ENCODE assay signal across 1 cellular context in the genomic region with DNA sequence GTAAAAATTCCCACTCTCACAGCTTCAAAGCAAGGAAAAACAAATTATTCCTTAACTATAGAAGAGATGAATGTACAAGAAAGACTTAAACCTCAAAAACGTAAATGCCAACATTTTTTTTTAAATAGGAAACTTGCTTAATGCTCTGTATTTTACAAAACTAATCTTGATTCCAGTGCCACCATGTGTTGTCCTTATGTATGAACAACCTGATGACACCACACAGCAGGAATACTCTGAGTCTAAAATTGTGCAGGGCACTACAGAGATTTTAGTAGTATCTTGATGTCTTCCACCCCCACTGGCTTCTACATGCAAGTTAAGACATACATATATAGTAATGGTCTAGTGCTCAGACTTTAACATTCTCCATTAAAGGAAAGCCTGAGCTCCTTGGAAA.
TF ChIP-seq lines count a peak whose summit lies in the region.

No MANE protein-coding gene starts in this region.

TF ChIP-seq in GM23338, 12 proteins besides CTCF, POLR2A, EP300 and RAD21 (continued from another document):
- TF ChIP-seq, protein P1, sequence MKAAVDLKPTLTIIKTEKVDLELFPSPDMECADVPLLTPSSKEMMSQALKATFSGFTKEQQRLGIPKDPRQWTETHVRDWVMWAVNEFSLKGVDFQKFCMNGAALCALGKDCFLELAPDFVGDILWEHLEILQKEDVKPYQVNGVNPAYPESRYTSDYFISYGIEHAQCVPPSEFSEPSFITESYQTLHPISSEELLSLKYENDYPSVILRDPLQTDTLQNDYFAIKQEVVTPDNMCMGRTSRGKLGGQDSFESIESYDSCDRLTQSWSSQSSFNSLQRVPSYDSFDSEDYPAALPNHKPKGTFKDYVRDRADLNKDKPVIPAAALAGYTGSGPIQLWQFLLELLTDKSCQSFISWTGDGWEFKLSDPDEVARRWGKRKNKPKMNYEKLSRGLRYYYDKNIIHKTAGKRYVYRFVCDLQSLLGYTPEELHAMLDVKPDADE (IDR thresholded peaks at IDR 0.05): no peak
- TF ChIP-seq, protein P2, sequence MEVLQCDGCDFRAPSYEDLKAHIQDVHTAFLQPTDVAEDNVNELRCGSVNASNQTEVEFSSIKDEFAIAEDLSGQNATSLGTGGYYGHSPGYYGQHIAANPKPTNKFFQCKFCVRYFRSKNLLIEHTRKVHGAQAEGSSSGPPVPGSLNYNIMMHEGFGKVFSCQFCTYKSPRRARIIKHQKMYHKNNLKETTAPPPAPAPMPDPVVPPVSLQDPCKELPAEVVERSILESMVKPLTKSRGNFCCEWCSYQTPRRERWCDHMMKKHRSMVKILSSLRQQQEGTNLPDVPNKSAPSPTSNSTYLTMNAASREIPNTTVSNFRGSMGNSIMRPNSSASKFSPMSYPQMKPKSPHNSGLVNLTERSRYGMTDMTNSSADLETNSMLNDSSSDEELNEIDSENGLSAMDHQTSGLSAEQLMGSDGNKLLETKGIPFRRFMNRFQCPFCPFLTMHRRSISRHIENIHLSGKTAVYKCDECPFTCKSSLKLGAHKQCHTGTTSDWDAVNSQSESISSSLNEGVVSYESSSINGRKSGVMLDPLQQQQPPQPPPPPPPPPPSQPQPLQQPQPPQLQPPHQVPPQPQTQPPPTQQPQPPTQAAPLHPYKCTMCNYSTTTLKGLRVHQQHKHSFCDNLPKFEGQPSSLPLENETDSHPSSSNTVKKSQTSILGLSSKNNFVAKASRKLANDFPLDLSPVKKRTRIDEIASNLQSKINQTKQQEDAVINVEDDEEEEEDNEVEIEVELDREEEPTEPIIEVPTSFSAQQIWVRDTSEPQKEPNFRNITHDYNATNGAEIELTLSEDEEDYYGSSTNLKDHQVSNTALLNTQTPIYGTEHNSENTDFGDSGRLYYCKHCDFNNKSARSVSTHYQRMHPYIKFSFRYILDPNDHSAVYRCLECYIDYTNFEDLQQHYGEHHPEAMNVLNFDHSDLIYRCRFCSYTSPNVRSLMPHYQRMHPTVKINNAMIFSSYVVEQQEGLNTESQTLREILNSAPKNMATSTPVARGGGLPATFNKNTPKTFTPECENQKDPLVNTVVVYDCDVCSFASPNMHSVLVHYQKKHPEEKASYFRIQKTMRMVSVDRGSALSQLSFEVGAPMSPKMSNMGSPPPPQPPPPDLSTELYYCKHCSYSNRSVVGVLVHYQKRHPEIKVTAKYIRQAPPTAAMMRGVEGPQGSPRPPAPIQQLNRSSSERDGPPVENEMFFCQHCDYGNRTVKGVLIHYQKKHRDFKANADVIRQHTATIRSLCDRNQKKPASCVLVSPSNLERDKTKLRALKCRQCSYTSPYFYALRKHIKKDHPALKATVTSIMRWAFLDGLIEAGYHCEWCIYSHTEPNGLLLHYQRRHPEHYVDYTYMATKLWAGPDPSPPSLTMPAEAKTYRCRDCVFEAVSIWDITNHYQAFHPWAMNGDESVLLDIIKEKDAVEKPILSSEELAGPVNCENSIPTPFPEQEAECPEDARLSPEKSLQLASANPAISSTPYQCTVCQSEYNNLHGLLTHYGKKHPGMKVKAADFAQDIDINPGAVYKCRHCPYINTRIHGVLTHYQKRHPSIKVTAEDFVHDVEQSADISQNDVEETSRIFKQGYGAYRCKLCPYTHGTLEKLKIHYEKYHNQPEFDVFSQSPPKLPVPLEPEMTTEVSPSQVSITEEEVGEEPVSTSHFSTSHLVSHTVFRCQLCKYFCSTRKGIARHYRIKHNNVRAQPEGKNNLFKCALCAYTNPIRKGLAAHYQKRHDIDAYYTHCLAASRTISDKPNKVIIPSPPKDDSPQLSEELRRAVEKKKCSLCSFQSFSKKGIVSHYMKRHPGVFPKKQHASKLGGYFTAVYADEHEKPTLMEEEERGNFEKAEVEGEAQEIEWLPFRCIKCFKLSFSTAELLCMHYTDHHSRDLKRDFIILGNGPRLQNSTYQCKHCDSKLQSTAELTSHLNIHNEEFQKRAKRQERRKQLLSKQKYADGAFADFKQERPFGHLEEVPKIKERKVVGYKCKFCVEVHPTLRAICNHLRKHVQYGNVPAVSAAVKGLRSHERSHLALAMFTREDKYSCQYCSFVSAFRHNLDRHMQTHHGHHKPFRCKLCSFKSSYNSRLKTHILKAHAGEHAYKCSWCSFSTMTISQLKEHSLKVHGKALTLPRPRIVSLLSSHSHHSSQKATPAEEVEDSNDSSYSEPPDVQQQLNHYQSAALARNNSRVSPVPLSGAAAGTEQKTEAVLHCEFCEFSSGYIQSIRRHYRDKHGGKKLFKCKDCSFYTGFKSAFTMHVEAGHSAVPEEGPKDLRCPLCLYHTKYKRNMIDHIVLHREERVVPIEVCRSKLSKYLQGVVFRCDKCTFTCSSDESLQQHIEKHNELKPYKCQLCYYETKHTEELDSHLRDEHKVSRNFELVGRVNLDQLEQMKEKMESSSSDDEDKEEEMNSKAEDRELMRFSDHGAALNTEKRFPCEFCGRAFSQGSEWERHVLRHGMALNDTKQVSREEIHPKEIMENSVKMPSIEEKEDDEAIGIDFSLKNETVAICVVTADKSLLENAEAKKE (CRISPR knock-in tag; IDR thresholded peaks at IDR 0.05): no peak
- TF ChIP-seq STAT1 (IDR thresholded peaks at IDR 0.05; ENCODE audit: unreplicated experiment): no peak
- TF ChIP-seq NANOG (IDR thresholded peaks at IDR 0.05; ENCODE audit: borderline replicate concordance): no peak
- TF ChIP-seq ZNF331 (CRISPR knock-in tag; IDR thresholded peaks at IDR 0.05; ENCODE audit: low read depth): no peak
